8 cellular contexts compared by ENCODE assay signal in genomic region chr2:181678033-181678586, GRCh38. TPM values are rescaled to one million over a fixed set of nuclear protein-coding genes. Genes with fewer than 3 reads are reported as not detected.
DNase-seq lines count a peak whose midpoint lies in the region; ATAC-seq and TF ChIP-seq lines count a peak whose summit lies in the region.

No MANE protein-coding gene starts in this region.

- no peaks in the 10 kb centered on the region for H3K4me1 ChIP-seq in fibroblast of lung (ENCODE audit: control insufficient read depth, extremely low read depth, insufficient read depth, low read length)

- H3K36me3 ChIP-seq in fibroblast of lung (ENCODE audit: control insufficient read depth, insufficient read depth, low read length), result no peaks in the 10 kb centered on the region

- no peak for TF ChIP-seq CTCF in fibroblast of lung (conservative IDR thresholded peaks at IDR 0.05 in 1 of 2, IDR thresholded peaks at IDR 0.05 in 1 of 2; ENCODE audit: low read depth in 1 of 2, low read length in 2 of 2)

- H3K9me3 ChIP-seq in fibroblast of lung (ENCODE audit: control insufficient read depth, insufficient read depth, low read depth, low read length), result no peaks in the 10 kb centered on the region

- in situ Hi-C loops in G401 (cut with HindIII; ENCODE audit: low sequenced_read_pairs), result no loop called here

- no peak overlapping the region for H3K4me2 ChIP-seq in fibroblast of lung (ENCODE audit: extremely low read depth, insufficient read depth, low read length)

- no peaks in the 10 kb centered on the region for H4K20me1 ChIP-seq in fibroblast of lung (ENCODE audit: control insufficient read depth, extremely low read depth, insufficient read depth, low read length)

- no peak overlapping the region for H3K4me3 ChIP-seq in fibroblast of lung (replicated peaks in 1 of 4; ENCODE audit: control extremely low read depth in 1 of 4, insufficient read depth in 1 of 4, low read depth in 3 of 4, low read length in 4 of 4)

- ATAC-seq in HG02588 (IDR thresholded peaks at IDR 0.05; ENCODE audit: unreplicated experiment), result no peak
- no peak for ATAC-seq in HG02840 (IDR thresholded peaks at IDR 0.05; ENCODE audit: low FRiP score, unreplicated experiment)

- no peak overlapping the region for H2AFZ ChIP-seq in fibroblast of lung (ENCODE audit: low read length)

- no peak overlapping the region for H3K27ac ChIP-seq in fibroblast of lung (ENCODE audit: insufficient read depth, low read length)

- peak; percentile 74 for DNase-seq in G401 (ENCODE audit: low spot score)
- DNase-seq in HuH-7.5 (ENCODE audit: low spot score), result peak; percentile 76
- DNase-seq in activated T-cell treated with anti-CD3 and anti-CD28 coated beads for 1 hour (ENCODE audit: low read depth), result peak; percentile 36
- peak; percentile 79 to 86 for DNase-seq in fibroblast of lung (ENCODE audit: low read depth in 2 of 2)
- peak; percentile 19 for DNase-seq in non-pigmented ciliary epithelial cell (ENCODE audit: low read depth)
- no peak for DNase-seq in NCI-H526 (lab: John Stamatoyannopoulos, UW)

- peaks cover 52% of the 10 kb centered on the region for H3K27me3 ChIP-seq in fibroblast of lung (ENCODE audit: control insufficient read depth, insufficient read depth, low read length)

- no peaks in the 10 kb centered on the region for H3K79me2 ChIP-seq in fibroblast of lung (ENCODE audit: control insufficient read depth, insufficient read depth, low read length)

- H3K9ac ChIP-seq in fibroblast of lung (ENCODE audit: insufficient read depth, low read length), result no peak overlapping the region

RNA-seq across cellular contexts. Expression of gene NEUROD1, which starts 2.2 kb away (rescaled TPM):
- not detected in 2 replicates for total RNA-seq in G401 (2014; rRNA removed; shearing (Covaris generic))
- total RNA-seq in fibroblast of lung, result not detected in 2 replicates
- polyA plus RNA-seq in fibroblast of lung, result not detected in 2 replicates
- not detected in 2 replicates for polyA plus RNA-seq in fibroblast of lung (2012)
- not detected in 2 replicates for polyA minus RNA-seq in fibroblast of lung (ENCODE audit: low replicate concordance)

RNA-seq across cellular contexts. Expression of gene CERKL, which starts 21.2 kb away (rescaled TPM):
- total RNA-seq in G401 (2014; rRNA removed; shearing (Covaris generic)), result not detected in 2 replicates
- total RNA-seq in fibroblast of lung, result 0.17 TPM in 1 of 2 replicates, not detected in the other
- 0.03 TPM in 1 of 2 replicates, not detected in the other for polyA plus RNA-seq in fibroblast of lung
- polyA plus RNA-seq in fibroblast of lung (2012), result 6.0 and 9.1 TPM in 2 replicates
- polyA minus RNA-seq in fibroblast of lung (ENCODE audit: low replicate concordance), result not detected in 2 replicates

Comparison
In these comparisons a context has a peak if more than half of its experiments do, and no peak if none do; other contexts are left out.
1. DNase-seq: peak in G401 (single experiment), HuH-7.5 (single experiment), activated T-cell treated with anti-CD3 and anti-CD28 coated beads for 1 hour (single experiment), fibroblast of lung (2 of 2) and non-pigmented ciliary epithelial cell (single experiment); none in NCI-H526 (0 of 2).